25 cellular contexts compared by ENCODE assay signal in the genomic region with DNA sequence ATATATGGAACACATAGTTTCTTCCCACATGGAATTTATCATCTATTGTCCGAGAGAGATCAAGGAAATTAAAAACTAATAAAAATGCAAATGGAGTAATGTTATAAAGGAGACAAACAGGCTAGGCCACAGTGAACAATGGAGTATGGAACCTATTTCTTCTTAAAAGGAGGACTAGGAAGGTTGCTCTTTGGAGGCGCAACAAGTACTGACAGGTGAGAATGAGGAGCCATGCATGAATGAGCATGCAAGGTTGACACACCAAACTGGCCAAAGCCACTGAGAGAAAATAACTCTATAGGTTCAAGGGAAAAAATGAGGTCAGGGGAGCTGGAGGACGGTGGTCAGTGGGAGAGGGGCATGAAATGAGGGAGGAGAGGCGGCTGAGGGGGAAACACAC.
"Had no signal": no experiment of that assay in that cellular context is flagged by ENCODE, and none has a peak within 500 bp of the region (broad histone marks: within the 10 kb centered on the region; RNA-seq: fewer than 3 reads in every experiment).

No MANE protein-coding gene starts in this region.

- H3K27me3 ChIP-seq: Peyer's patch, SJCRH30 had no signal

- H3K36me3 ChIP-seq: Peyer's patch, SJCRH30 had no signal

- H3K4me3 ChIP-seq: Peyer's patch, SJCRH30 had no signal

- H3K9me3 ChIP-seq: Peyer's patch, SJCRH30 had no signal

- H3K9ac ChIP-seq: SK-N-SH had no signal

- DNase-seq: activated CD4-positive, alpha-beta memory T cell treated with anti-CD3 and anti-CD28 coated beads, Interleukin-2, amount 10 ng/mL, durations not matched to agents 7 days and 5 days; activated CD4-positive, alpha-beta T cell treated with anti-CD3 and anti-CD28 coated beads, Interleukin-2, amount 10 ng/mL, durations not matched to agents 7 days and 5 days; activated CD4-positive, CD25-positive, alpha-beta regulatory T cell; activated gamma-delta T cell; activated naive CD4-positive, alpha-beta T cell treated with anti-CD3 and anti-CD28 coated beads for 36 hours; activated T-cell treated with anti-CD3 and anti-CD28 coated beads for 4 hours; activated T-cell treated with anti-CD3 and anti-CD28 coated beads, Interleukin-2, amount 50 U/mL, for 48 hours; amygdala; cerebellar nuclear complex; Karpas-422; NCI-H1105 treated with DMSO at 0.1 percent for 48 hours; NCI-H1436 treated with DMSO at 0.1 percent for 48 hours; NCI-H1930; NCI-H446; NCI-H774; Peyer's patch; Right ventricle myocardium superior; SJCRH30; SK-N-SH; T-helper 1 cell had no signal

- ATAC-seq: activated T-helper 17 cell treated with anti-CD3 and anti-CD28 coated beads, Interleukin-2, amount 50 U/mL, for 72 hours had no signal

- FAIRE-seq: astrocyte, colon had no signal

- H3K27ac ChIP-seq: Peyer's patch, RWPE1, SJCRH30, VCaP had no signal

- H3K4me1 ChIP-seq: Peyer's patch, SJCRH30 had no signal
